ENCODE assay signal across 11 cellular contexts in genomic region chr1:32998009-32998555, GRCh38. TPM values are rescaled to one million over a fixed set of nuclear protein-coding genes. Genes with fewer than 3 reads are reported as not detected.
DNase-seq lines count a peak whose midpoint lies in the region; ATAC-seq and TF ChIP-seq lines count a peak whose summit lies in the region.
"Had no signal": no experiment of that assay in that cellular context is flagged by ENCODE, and none has a peak within 500 bp of the region (broad histone marks: within the 10 kb centered on the region; RNA-seq: fewer than 3 reads in every experiment).

No MANE protein-coding gene starts in this region.

- H3K79me2 ChIP-seq in smooth muscle cell (ENCODE audit: low read depth) (no peaks in the 10 kb centered on the region), GM23338 (replicated peaks; ENCODE audit: insufficient read depth) (no peaks in the 10 kb centered on the region)

- TF ChIP-seq CTCF in heart left ventricle (IDR thresholded peaks at IDR 0.05) (no peak), smooth muscle cell (IDR thresholded peaks at IDR 0.05; ENCODE audit: borderline replicate concordance, insufficient read depth, poor library complexity, severe bottlenecking) (no peak), GM23338 (conservative IDR thresholded peaks at IDR 0.05; ENCODE audit: low read depth in 2 of 2) (no peak)

- H3K9me3 Mint-ChIP-seq in T-helper 2 cell treated with Interferon-gamma antibody and Interleukin-4, amounts not matched to agents 5 μg/mL and 100 μg/mL, for 36 hours, result no peaks in the 10 kb centered on the region
- no peaks in the 10 kb centered on the region for H3K9me3 Mint-ChIP-seq in GM23338

- no peaks in the 10 kb centered on the region for H3K27me3 Mint-ChIP-seq in T-helper 2 cell treated with Interferon-gamma antibody and Interleukin-4, amounts not matched to agents 5 μg/mL and 100 μg/mL, for 36 hours (ENCODE audit: low read depth)
- peaks cover 8% of the 10 kb centered on the region for H3K27me3 Mint-ChIP-seq in GM23338 (ENCODE audit: insufficient read depth, low read depth, poor library complexity)

- DNase-seq in T-helper 2 cell treated with Interferon-gamma antibody and Interleukin-4, amounts not matched to agents 5 μg/mL and 100 μg/mL, for 36 hours (ENCODE audit: low spot score), result no peak
- DNase-seq in T-helper 2 cell (no peak), SKM-1 (lab: John Stamatoyannopoulos, UW; ENCODE audit: unreplicated experiment) (peak; percentile 14), heart left ventricle (no peak), smooth muscle cell (lab: John Stamatoyannopoulos, UW; ENCODE audit: unreplicated experiment) (no peak), NCI-H510A treated with DMSO at 0.1 percent for 48 hours (lab: John Stamatoyannopoulos, UW) (no peak), GM23338 (ENCODE audit: low spot score) (no peak)
- DNase-seq: amniotic stem cell, posterior cingulate gyrus had no signal

- H3K9me3 ChIP-seq in heart left ventricle (no peaks in the 10 kb centered on the region), smooth muscle cell (replicated peaks; ENCODE audit: low read depth) (no peaks in the 10 kb centered on the region)

- H3K4me2 ChIP-seq in smooth muscle cell (no peak overlapping the region), GM23338 (no peak overlapping the region)

- H3K27ac ChIP-seq in heart left ventricle (peak overlapping the region; percentile 3 to 88 (median 35)), smooth muscle cell (ENCODE audit: low read depth) (peak overlapping the region; percentile 66), GM23338 (ENCODE audit: low read depth) (no peak overlapping the region)
- H3K27ac ChIP-seq: SK-N-MC had no signal

- peak overlapping the region; percentile 39 for H3K4me3 Mint-ChIP-seq in T-helper 2 cell treated with Interferon-gamma antibody and Interleukin-4, amounts not matched to agents 5 μg/mL and 100 μg/mL, for 36 hours
- H3K4me3 Mint-ChIP-seq in GM23338, result no peak overlapping the region

- no peak for TF ChIP-seq POLR2A in heart left ventricle (IDR thresholded peaks at IDR 0.05)

- H3K36me3 Mint-ChIP-seq in T-helper 2 cell treated with Interferon-gamma antibody and Interleukin-4, amounts not matched to agents 5 μg/mL and 100 μg/mL, for 36 hours (ENCODE audit: low read depth), result peaks cover 6% of the 10 kb centered on the region
- H3K36me3 Mint-ChIP-seq in GM23338 (ENCODE audit: low read depth), result no peaks in the 10 kb centered on the region

- ATAC-seq in heart left ventricle, result peak in 3 of 4 donors; percentile 11 to 44 (median 21)
- no peak for ATAC-seq in HG03442 (IDR thresholded peaks at IDR 0.05; ENCODE audit: unreplicated experiment)
- ATAC-seq in GM23338, result no peak

- WGBS in heart left ventricle, 4 donors, result 67 to 76% (median 69%) methylated on average over 7 of the region's 7 CpGs
- WGBS in smooth muscle cell (ENCODE audit: low lambda C conversion rate), result 95% methylated on average over 7 of the region's 7 CpGs

- H3K4me3 ChIP-seq in heart left ventricle (no peak overlapping the region), smooth muscle cell (no peak overlapping the region), GM23338 (no peak overlapping the region)
- H3K4me3 ChIP-seq: SK-N-MC had no signal

- no peak overlapping the region for H2AFZ ChIP-seq in smooth muscle cell (ENCODE audit: low read depth)
- no peak overlapping the region for H2AFZ ChIP-seq in GM23338

- H3K4me1 ChIP-seq in heart left ventricle, result peaks cover 10 to 62% (median 37%) of the 10 kb centered on the region in 12 donors
- no peaks in the 10 kb centered on the region for H3K4me1 ChIP-seq in smooth muscle cell (ENCODE audit: low read depth)
- H3K4me1 ChIP-seq in GM23338 (ENCODE audit: insufficient read depth), result peaks cover 6% of the 10 kb centered on the region; the same call in 1 of the 2 replicates

- H3K4me1 Mint-ChIP-seq in T-helper 2 cell treated with Interferon-gamma antibody and Interleukin-4, amounts not matched to agents 5 μg/mL and 100 μg/mL, for 36 hours (ENCODE audit: low read depth), result peaks cover 24% of the 10 kb centered on the region
- H3K4me1 Mint-ChIP-seq in GM23338, result peaks cover 18% of the 10 kb centered on the region

- H3F3A ChIP-seq in smooth muscle cell (ENCODE audit: low read depth) (no peaks in the 10 kb centered on the region), GM23338 (replicated peaks; ENCODE audit: low read depth) (no peaks in the 10 kb centered on the region; the same call in 1 of the 2 replicates)

- H3K36me3 ChIP-seq in heart left ventricle (no peaks in the 10 kb centered on the region), smooth muscle cell (ENCODE audit: low read depth) (no peaks in the 10 kb centered on the region), GM23338 (ENCODE audit: insufficient read depth) (no peaks in the 10 kb centered on the region)

- no peak overlapping the region for H3K9ac ChIP-seq in smooth muscle cell (ENCODE audit: low read depth)

- H3K27ac Mint-ChIP-seq in T-helper 2 cell treated with Interferon-gamma antibody and Interleukin-4, amounts not matched to agents 5 μg/mL and 100 μg/mL, for 36 hours, result peak overlapping the region; percentile 78
- no peak overlapping the region for H3K27ac Mint-ChIP-seq in GM23338

- H4K20me1 ChIP-seq in smooth muscle cell (ENCODE audit: low read depth) (no peaks in the 10 kb centered on the region), GM23338 (replicated peaks; ENCODE audit: insufficient read depth) (no peaks in the 10 kb centered on the region)

- intact Hi-C loops in heart left ventricle (cut with DNase I), result loop anchor here in 1 of 10 donors (10.0 kb wide), 1 partner anchor 53 kb away; no protein-coding TSS in a partner anchor

- H3K27me3 ChIP-seq in heart left ventricle (no peaks in the 10 kb centered on the region), smooth muscle cell (ENCODE audit: low read depth) (no peaks in the 10 kb centered on the region), GM23338 (ENCODE audit: insufficient read depth) (no peaks in the 10 kb centered on the region)

- H3K9me2 ChIP-seq in GM23338 (ENCODE audit: insufficient read depth), result no peaks in the 10 kb centered on the region

TF ChIP-seq in GM23338, 12 proteins besides CTCF, POLR2A, EP300 and RAD21 (continues in another document):
- no peak for TF ChIP-seq ZNF114 (CRISPR knock-in tag; IDR thresholded peaks at IDR 0.05)
- no peak for TF ChIP-seq POLR2AphosphoS5 (IDR thresholded peaks at IDR 0.05; ENCODE audit: low read depth)

RNA-seq across cellular contexts. Expression of gene RNF19B, which starts 33.5 kb away (rescaled TPM):
- total RNA-seq in heart left ventricle (10 to 100 TPM in 8 of 9 donors, 1 to 10 TPM in 1; 10.0 to 42.5 (median 15.2) TPM), smooth muscle cell (11.2 and 13.5 TPM in 2 replicates)
- polyA plus RNA-seq in heart left ventricle (10 to 100 TPM in 1 of 2 donors, 1 to 10 TPM in 1; 1.5 to 15.2 TPM), smooth muscle cell (12.3 and 13.8 TPM in 2 replicates), GM23338 (2016; fragmentation: Nextera tagmentation; extraction: Ambion mirVana) (2.6 and 2.9 TPM in 2 replicates)
- 10.6 and 11.9 TPM in 2 replicates for total RNA-seq in GM23338 (2014; rRNA removed; shearing (Covaris generic))

RNA-seq across cellular contexts. Expression of gene AK2, which starts 38.6 kb away (rescaled TPM):
- total RNA-seq in heart left ventricle, result 100 to 1,000 TPM; 101 to 189 (median 120) TPM
- 100 to 1,000 TPM; 153 to 292 TPM for polyA plus RNA-seq in heart left ventricle
- total RNA-seq in smooth muscle cell, result 89.8 and 132 TPM in 2 replicates
- polyA plus RNA-seq in smooth muscle cell, result 121 and 142 TPM in 2 replicates
- total RNA-seq in GM23338 (2014; rRNA removed; shearing (Covaris generic)), result 142 and 165 TPM in 2 replicates
- polyA plus RNA-seq in GM23338 (2016; fragmentation: Nextera tagmentation; extraction: Ambion mirVana), result 121 and 125 TPM in 2 replicates

Comparison
In these comparisons a context has a peak if more than half of its experiments do, and no peak if none do; other contexts are left out.
1. ATAC-seq: peak in heart left ventricle (3 of 4); none in HG03442 (single experiment) and GM23338 (single experiment).